Comparison of ENCODE assay signal across 1 cellular context in the genomic region with DNA sequence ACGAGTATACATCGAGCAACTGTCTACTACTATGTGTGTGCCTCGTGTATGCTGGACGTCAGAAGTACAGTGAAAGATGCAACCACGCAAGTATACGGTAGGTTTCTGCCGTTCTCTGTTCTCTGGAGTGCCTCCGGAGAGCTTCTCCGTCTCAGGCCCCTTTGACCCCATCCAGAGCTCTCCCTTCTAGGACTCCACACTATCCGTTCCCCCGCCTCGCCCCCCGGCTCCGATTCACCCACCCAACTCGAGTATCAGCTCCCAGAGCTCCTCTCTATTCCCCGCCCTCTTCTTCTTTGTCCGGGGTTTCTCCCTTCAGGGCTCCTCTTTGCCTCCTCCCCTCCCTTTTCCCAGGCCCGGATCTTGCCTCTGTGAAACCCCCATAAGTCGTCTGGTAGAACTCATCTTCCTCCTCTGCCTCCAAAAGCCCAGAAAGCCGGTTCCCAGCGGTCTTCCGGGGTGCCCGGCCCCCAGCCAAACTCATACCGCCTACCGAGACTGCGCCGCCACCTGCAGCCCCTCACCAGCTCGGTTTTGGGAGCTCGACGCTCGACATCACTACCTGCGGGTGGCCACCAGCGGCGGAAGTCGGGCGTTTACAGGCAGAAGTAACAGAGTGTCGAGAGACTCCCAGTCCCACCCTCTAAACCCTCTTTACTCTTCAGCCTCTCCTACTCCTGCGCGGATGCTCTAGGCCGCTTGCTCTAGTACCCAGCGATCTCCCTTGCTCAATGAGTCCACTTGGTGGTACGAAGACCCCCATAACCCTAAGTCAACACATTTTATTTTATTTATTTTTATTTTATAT.
TF ChIP-seq lines count a peak whose summit lies in the region.

A gene with protein sequence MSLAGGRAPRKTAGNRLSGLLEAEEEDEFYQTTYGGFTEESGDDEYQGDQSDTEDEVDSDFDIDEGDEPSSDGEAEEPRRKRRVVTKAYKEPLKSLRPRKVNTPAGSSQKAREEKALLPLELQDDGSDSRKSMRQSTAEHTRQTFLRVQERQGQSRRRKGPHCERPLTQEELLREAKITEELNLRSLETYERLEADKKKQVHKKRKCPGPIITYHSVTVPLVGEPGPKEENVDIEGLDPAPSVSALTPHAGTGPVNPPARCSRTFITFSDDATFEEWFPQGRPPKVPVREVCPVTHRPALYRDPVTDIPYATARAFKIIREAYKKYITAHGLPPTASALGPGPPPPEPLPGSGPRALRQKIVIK (minus strand): TSS at position 560 of the 808 bp plus-strand sequence. CDS start 76 bp downstream, at position 484.

TF ChIP-seq in WTC11, 78 proteins besides CTCF, POLR2A, EP300 and RAD21 (continued from another document):
- TF ChIP-seq ETV6 (CRISPR knock-in tag; IDR thresholded peaks at IDR 0.05): peak; percentile 95
- peak; percentile 92 for TF ChIP-seq ZNF423 (CRISPR knock-in tag; IDR thresholded peaks at IDR 0.05)
- TF ChIP-seq, protein P1, sequence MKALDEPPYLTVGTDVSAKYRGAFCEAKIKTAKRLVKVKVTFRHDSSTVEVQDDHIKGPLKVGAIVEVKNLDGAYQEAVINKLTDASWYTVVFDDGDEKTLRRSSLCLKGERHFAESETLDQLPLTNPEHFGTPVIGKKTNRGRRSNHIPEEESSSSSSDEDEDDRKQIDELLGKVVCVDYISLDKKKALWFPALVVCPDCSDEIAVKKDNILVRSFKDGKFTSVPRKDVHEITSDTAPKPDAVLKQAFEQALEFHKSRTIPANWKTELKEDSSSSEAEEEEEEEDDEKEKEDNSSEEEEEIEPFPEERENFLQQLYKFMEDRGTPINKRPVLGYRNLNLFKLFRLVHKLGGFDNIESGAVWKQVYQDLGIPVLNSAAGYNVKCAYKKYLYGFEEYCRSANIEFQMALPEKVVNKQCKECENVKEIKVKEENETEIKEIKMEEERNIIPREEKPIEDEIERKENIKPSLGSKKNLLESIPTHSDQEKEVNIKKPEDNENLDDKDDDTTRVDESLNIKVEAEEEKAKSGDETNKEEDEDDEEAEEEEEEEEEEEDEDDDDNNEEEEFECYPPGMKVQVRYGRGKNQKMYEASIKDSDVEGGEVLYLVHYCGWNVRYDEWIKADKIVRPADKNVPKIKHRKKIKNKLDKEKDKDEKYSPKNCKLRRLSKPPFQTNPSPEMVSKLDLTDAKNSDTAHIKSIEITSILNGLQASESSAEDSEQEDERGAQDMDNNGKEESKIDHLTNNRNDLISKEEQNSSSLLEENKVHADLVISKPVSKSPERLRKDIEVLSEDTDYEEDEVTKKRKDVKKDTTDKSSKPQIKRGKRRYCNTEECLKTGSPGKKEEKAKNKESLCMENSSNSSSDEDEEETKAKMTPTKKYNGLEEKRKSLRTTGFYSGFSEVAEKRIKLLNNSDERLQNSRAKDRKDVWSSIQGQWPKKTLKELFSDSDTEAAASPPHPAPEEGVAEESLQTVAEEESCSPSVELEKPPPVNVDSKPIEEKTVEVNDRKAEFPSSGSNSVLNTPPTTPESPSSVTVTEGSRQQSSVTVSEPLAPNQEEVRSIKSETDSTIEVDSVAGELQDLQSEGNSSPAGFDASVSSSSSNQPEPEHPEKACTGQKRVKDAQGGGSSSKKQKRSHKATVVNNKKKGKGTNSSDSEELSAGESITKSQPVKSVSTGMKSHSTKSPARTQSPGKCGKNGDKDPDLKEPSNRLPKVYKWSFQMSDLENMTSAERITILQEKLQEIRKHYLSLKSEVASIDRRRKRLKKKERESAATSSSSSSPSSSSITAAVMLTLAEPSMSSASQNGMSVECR (CRISPR knock-in tag; IDR thresholded peaks at IDR 0.05; ENCODE audit: borderline replicate concordance): peak; percentile 59; the same call in 1 of the 2 replicates
- TF ChIP-seq FOXP1 (CRISPR knock-in tag; IDR thresholded peaks at IDR 0.05; ENCODE audit: borderline replicate concordance): no peak; the same call in 1 of the 2 replicates
- no peak for TF ChIP-seq CREM (CRISPR knock-in tag; IDR thresholded peaks at IDR 0.05)
- TF ChIP-seq, protein P2, sequence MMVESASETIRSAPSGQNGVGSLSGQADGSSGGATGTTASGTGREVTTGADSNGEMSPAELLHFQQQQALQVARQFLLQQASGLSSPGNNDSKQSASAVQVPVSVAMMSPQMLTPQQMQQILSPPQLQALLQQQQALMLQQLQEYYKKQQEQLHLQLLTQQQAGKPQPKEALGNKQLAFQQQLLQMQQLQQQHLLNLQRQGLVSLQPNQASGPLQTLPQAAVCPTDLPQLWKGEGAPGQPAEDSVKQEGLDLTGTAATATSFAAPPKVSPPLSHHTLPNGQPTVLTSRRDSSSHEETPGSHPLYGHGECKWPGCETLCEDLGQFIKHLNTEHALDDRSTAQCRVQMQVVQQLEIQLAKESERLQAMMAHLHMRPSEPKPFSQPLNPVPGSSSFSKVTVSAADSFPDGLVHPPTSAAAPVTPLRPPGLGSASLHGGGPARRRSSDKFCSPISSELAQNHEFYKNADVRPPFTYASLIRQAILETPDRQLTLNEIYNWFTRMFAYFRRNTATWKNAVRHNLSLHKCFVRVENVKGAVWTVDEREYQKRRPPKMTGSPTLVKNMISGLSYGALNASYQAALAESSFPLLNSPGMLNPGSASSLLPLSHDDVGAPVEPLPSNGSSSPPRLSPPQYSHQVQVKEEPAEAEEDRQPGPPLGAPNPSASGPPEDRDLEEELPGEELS (CRISPR knock-in tag; IDR thresholded peaks at IDR 0.05): peak; percentile 67; the same call in 1 of the 2 replicates
- TF ChIP-seq FOXK1 (CRISPR knock-in tag; IDR thresholded peaks at IDR 0.05): peak; percentile 85; the same call in 1 of the 2 replicates
- peak; percentile 75 for TF ChIP-seq TEAD1 (CRISPR knock-in tag; IDR thresholded peaks at IDR 0.05)
- peak; percentile 86 for TF ChIP-seq GABPB1 (CRISPR knock-in tag; IDR thresholded peaks at IDR 0.05)
- no peak for TF ChIP-seq TP53 (CRISPR knock-in tag; IDR thresholded peaks at IDR 0.05)
- no peak for TF ChIP-seq ZNF416 (CRISPR knock-in tag; IDR thresholded peaks at IDR 0.05)
- TF ChIP-seq SP1 (CRISPR knock-in tag; conservative IDR thresholded peaks at IDR 0.05): peak; percentile 89
- TF ChIP-seq, protein P3, sequence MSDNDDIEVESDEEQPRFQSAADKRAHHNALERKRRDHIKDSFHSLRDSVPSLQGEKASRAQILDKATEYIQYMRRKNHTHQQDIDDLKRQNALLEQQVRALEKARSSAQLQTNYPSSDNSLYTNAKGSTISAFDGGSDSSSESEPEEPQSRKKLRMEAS (CRISPR knock-in tag; IDR thresholded peaks at IDR 0.05): peak; percentile 68
- TF ChIP-seq, protein P4, sequence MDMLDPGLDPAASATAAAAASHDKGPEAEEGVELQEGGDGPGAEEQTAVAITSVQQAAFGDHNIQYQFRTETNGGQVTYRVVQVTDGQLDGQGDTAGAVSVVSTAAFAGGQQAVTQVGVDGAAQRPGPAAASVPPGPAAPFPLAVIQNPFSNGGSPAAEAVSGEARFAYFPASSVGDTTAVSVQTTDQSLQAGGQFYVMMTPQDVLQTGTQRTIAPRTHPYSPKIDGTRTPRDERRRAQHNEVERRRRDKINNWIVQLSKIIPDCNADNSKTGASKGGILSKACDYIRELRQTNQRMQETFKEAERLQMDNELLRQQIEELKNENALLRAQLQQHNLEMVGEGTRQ (CRISPR knock-in tag; IDR thresholded peaks at IDR 0.05): peak; percentile 44; the same call in 1 of the 2 replicates
